ENCODE assay signal across 1 cellular context in the genomic region with DNA sequence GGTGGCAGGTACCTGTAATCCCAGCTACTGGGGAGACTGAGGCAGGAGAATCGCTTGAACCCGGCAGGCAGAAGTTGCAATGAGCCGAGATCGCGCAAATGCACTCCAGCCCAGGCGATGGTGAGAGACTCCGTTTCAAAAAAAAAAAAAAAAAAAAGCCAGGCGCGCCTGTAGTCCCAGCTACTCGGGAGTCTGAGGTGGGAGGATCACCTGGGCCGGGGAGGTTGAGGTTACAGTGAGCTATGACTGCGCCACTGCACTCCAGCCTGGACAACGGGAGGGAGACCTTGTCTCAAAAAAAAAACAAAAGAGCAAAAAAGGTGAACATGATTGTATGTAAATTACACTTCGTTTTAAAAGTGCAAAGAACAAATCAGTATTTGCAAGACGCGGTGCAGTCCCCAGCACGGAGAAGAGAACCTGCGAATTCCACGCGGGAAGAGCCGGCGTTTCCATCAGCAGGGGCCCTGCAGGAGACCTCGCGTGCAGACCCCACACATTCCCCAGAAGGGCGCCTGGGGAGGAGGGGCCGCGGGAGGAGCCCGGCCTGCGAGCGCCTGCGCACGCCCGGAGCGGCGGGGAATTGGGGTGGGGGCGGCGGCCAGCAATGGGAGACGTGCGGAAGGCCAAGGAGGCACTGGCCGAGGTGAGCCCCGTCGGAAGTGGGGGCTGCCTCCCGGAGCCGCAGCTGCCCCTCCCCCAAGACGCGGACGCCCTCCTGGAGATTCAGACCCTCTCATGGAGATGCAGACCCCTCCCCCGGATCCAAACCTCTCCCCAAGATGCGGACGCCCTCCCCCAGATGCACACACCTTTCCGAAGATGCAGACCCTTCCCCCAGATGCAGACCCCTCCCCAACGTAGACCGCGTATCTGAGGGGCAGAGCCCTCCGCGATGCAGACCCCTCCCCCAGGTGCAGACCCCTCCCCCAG.
TF ChIP-seq lines count a peak whose summit lies in the region.

No MANE protein-coding gene starts in this region.

TF ChIP-seq in K562, 482 proteins besides CTCF, POLR2A, EP300 and RAD21 (continued from another document):
- peak in 1 of 2 experiments; percentile 18; a peak in 1 of 4 replicates for TF ChIP-seq KDM1A (IDR thresholded peaks at IDR 0.05)
- TF ChIP-seq, protein P1, sequence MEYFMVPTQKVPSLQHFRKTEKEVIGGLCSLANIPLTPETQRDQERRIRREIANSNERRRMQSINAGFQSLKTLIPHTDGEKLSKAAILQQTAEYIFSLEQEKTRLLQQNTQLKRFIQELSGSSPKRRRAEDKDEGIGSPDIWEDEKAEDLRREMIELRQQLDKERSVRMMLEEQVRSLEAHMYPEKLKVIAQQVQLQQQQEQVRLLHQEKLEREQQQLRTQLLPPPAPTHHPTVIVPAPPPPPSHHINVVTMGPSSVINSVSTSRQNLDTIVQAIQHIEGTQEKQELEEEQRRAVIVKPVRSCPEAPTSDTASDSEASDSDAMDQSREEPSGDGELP (CRISPR knock-in tag; IDR thresholded peaks at IDR 0.05; ENCODE audit: borderline replicate concordance) = peak; percentile 26; the same call in 1 of the 2 replicates
- no peak for TF ChIP-seq CREB1 (IDR thresholded peaks at IDR 0.05)
- TF ChIP-seq CREB1 (CRISPR knock-in tag; IDR thresholded peaks at IDR 0.05) = 0 out of 2 replicates have a peak, but pooled peaks have one; percentile 20
- TF ChIP-seq HMGN3 (IDR thresholded peaks at IDR 0.05; ENCODE audit: borderline replicate concordance, extremely low read depth, insufficient read length, low read depth, low read length) = peak; percentile 36
